1 cellular context compared by ENCODE assay signal in the genomic region with DNA sequence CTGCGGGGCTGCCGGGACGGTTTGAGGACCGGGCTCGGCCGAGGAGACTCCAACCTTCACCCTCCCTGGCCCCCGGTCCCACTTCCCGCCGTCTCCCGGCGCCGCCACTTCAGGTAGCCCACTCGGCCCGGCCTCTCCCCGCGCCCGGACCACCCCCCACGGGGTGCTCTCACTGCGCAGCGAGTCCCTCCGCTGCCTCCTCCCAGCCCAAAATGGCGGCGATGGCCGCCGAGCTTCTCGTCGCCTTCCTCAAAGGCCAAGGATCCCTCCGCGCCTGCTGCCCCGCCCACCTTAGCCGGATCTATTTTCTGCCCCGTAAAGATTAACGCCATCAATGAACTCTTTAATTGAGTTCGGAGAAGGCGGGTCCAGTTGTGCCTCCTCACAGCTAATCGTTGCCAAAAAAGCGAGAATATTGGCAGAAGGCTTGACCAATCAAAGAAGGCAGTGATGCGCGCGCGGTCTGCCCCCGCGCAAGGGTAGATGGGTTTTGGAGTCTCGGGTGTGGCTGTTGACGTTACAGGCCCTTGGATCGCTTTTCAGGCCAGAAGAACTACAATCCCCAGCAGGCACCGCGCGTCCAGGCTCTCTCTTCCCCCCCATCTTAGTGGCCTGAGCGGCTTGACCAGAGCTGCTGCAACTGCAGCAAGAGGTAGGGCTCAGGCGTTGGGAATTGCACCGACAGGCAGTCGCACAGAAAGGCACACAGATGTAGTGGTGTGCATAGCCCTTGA.
TF ChIP-seq lines count a peak whose summit lies in the region.

A gene with protein sequence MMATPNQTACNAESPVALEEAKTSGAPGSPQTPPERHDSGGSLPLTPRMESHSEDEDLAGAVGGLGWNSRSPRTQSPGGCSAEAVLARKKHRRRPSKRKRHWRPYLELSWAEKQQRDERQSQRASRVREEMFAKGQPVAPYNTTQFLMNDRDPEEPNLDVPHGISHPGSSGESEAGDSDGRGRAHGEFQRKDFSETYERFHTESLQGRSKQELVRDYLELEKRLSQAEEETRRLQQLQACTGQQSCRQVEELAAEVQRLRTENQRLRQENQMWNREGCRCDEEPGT (plus strand): TSS at position 588 of the 734 bp plus-strand sequence. CDS start 919 bp downstream, outside the sequence.

TF ChIP-seq in HEK293, 187 proteins besides CTCF, POLR2A, EP300 and RAD21 (continued from another document and continues in another):
- TF ChIP-seq, protein P1, sequence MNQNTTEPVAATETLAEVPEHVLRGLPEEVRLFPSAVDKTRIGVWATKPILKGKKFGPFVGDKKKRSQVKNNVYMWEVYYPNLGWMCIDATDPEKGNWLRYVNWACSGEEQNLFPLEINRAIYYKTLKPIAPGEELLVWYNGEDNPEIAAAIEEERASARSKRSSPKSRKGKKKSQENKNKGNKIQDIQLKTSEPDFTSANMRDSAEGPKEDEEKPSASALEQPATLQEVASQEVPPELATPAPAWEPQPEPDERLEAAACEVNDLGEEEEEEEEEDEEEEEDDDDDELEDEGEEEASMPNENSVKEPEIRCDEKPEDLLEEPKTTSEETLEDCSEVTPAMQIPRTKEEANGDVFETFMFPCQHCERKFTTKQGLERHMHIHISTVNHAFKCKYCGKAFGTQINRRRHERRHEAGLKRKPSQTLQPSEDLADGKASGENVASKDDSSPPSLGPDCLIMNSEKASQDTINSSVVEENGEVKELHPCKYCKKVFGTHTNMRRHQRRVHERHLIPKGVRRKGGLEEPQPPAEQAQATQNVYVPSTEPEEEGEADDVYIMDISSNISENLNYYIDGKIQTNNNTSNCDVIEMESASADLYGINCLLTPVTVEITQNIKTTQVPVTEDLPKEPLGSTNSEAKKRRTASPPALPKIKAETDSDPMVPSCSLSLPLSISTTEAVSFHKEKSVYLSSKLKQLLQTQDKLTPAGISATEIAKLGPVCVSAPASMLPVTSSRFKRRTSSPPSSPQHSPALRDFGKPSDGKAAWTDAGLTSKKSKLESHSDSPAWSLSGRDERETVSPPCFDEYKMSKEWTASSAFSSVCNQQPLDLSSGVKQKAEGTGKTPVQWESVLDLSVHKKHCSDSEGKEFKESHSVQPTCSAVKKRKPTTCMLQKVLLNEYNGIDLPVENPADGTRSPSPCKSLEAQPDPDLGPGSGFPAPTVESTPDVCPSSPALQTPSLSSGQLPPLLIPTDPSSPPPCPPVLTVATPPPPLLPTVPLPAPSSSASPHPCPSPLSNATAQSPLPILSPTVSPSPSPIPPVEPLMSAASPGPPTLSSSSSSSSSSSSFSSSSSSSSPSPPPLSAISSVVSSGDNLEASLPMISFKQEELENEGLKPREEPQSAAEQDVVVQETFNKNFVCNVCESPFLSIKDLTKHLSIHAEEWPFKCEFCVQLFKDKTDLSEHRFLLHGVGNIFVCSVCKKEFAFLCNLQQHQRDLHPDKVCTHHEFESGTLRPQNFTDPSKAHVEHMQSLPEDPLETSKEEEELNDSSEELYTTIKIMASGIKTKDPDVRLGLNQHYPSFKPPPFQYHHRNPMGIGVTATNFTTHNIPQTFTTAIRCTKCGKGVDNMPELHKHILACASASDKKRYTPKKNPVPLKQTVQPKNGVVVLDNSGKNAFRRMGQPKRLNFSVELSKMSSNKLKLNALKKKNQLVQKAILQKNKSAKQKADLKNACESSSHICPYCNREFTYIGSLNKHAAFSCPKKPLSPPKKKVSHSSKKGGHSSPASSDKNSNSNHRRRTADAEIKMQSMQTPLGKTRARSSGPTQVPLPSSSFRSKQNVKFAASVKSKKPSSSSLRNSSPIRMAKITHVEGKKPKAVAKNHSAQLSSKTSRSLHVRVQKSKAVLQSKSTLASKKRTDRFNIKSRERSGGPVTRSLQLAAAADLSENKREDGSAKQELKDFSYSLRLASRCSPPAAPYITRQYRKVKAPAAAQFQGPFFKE (tag by site-specific recombination; IDR thresholded peaks at IDR 0.05; ENCODE audit: borderline replicate concordance), result no peak
- TF ChIP-seq, protein P2, sequence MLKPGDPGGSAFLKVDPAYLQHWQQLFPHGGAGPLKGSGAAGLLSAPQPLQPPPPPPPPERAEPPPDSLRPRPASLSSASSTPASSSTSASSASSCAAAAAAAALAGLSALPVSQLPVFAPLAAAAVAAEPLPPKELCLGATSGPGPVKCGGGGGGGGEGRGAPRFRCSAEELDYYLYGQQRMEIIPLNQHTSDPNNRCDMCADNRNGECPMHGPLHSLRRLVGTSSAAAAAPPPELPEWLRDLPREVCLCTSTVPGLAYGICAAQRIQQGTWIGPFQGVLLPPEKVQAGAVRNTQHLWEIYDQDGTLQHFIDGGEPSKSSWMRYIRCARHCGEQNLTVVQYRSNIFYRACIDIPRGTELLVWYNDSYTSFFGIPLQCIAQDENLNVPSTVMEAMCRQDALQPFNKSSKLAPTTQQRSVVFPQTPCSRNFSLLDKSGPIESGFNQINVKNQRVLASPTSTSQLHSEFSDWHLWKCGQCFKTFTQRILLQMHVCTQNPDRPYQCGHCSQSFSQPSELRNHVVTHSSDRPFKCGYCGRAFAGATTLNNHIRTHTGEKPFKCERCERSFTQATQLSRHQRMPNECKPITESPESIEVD (tag by site-specific recombination; IDR thresholded peaks at IDR 0.05), result no peak
- peak; percentile 96 for TF ChIP-seq KLF7 (tag by site-specific recombination; IDR thresholded peaks at IDR 0.05; ENCODE audit: borderline replicate concordance)
- TF ChIP-seq OVOL3 (tag by site-specific recombination; IDR thresholded peaks at IDR 0.05), result no peak
- TF ChIP-seq, protein P3, sequence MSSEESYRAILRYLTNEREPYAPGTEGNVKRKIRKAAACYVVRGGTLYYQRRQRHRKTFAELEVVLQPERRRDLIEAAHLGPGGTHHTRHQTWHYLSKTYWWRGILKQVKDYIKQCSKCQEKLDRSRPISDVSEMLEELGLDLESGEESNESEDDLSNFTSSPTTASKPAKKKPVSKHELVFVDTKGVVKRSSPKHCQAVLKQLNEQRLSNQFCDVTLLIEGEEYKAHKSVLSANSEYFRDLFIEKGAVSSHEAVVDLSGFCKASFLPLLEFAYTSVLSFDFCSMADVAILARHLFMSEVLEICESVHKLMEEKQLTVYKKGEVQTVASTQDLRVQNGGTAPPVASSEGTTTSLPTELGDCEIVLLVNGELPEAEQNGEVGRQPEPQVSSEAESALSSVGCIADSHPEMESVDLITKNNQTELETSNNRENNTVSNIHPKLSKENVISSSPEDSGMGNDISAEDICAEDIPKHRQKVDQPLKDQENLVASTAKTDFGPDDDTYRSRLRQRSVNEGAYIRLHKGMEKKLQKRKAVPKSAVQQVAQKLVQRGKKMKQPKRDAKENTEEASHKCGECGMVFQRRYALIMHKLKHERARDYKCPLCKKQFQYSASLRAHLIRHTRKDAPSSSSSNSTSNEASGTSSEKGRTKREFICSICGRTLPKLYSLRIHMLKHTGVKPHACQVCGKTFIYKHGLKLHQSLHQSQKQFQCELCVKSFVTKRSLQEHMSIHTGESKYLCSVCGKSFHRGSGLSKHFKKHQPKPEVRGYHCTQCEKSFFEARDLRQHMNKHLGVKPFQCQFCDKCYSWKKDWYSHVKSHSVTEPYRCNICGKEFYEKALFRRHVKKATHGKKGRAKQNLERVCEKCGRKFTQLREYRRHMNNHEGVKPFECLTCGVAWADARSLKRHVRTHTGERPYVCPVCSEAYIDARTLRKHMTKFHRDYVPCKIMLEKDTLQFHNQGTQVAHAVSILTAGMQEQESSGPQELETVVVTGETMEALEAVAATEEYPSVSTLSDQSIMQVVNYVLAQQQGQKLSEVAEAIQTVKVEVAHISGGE (tag by site-specific recombination; conservative IDR thresholded peaks at IDR 0.05; ENCODE audit: low read depth), result no peak; the same call in 1 of the 2 replicates
- TF ChIP-seq ZNF274 (IDR thresholded peaks at IDR 0.05; ENCODE audit: low read length), result no peak
- TF ChIP-seq ZNF274 (tag by site-specific recombination; IDR thresholded peaks at IDR 0.05; ENCODE audit: borderline replicate concordance), result no peak
- peak; percentile 86 for TF ChIP-seq ZBTB21 (tag by site-specific recombination; IDR thresholded peaks at IDR 0.05)
- TF ChIP-seq ZSCAN23 (tag by site-specific recombination; IDR thresholded peaks at IDR 0.05), result peak; percentile 90
- TF ChIP-seq ZNF837 (tag by site-specific recombination; IDR thresholded peaks at IDR 0.05), result no peak
- TF ChIP-seq INSM2 (tag by site-specific recombination; IDR thresholded peaks at IDR 0.05), result peak; percentile 84; the same call in 1 of the 2 replicates
- TF ChIP-seq ZNF549 (tag by site-specific recombination; IDR thresholded peaks at IDR 0.05), result no peak
- TF ChIP-seq GLI4 (tag by site-specific recombination; IDR thresholded peaks at IDR 0.05), result peak; percentile 96
- TF ChIP-seq ZIC2 (tag by site-specific recombination; IDR thresholded peaks at IDR 0.05), result peak; percentile 91
- TF ChIP-seq ZNF76 (tag by site-specific recombination; IDR thresholded peaks at IDR 0.05; ENCODE audit: borderline replicate concordance, low read depth), result peak; percentile 94
- no peak for TF ChIP-seq ZNF311 (tag by site-specific recombination; IDR thresholded peaks at IDR 0.05; ENCODE audit: borderline replicate concordance)
- TF ChIP-seq ZNF184 (tag by site-specific recombination; IDR thresholded peaks at IDR 0.05), result peak; percentile 54; the same call in 1 of the 2 replicates
- TF ChIP-seq ZNF785 (tag by site-specific recombination; IDR thresholded peaks at IDR 0.05), result peak; percentile 88
- no peak for TF ChIP-seq ZNF37A (tag by site-specific recombination; IDR thresholded peaks at IDR 0.05)
- no peak for TF ChIP-seq ZNF354C (tag by site-specific recombination; IDR thresholded peaks at IDR 0.05; ENCODE audit: borderline replicate concordance, low read depth)
- peak; percentile 96 for TF ChIP-seq ZXDB (tag by site-specific recombination; IDR thresholded peaks at IDR 0.05)
- peak; percentile 81 for TF ChIP-seq ZNF394 (tag by site-specific recombination; IDR thresholded peaks at IDR 0.05; ENCODE audit: borderline replicate concordance)
- TF ChIP-seq, protein P4, sequence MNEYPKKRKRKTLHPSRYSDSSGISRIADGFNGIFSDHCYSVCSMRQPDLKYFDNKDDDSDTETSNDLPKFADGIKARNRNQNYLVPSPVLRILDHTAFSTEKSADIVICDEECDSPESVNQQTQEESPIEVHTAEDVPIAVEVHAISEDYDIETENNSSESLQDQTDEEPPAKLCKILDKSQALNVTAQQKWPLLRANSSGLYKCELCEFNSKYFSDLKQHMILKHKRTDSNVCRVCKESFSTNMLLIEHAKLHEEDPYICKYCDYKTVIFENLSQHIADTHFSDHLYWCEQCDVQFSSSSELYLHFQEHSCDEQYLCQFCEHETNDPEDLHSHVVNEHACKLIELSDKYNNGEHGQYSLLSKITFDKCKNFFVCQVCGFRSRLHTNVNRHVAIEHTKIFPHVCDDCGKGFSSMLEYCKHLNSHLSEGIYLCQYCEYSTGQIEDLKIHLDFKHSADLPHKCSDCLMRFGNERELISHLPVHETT (tag by site-specific recombination; IDR thresholded peaks at IDR 0.05), result peak; percentile 98
- TF ChIP-seq, protein P5, sequence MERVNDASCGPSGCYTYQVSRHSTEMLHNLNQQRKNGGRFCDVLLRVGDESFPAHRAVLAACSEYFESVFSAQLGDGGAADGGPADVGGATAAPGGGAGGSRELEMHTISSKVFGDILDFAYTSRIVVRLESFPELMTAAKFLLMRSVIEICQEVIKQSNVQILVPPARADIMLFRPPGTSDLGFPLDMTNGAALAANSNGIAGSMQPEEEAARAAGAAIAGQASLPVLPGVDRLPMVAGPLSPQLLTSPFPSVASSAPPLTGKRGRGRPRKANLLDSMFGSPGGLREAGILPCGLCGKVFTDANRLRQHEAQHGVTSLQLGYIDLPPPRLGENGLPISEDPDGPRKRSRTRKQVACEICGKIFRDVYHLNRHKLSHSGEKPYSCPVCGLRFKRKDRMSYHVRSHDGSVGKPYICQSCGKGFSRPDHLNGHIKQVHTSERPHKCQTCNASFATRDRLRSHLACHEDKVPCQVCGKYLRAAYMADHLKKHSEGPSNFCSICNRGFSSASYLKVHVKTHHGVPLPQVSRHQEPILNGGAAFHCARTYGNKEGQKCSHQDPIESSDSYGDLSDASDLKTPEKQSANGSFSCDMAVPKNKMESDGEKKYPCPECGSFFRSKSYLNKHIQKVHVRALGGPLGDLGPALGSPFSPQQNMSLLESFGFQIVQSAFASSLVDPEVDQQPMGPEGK (tag by site-specific recombination; IDR thresholded peaks at IDR 0.05), result peak; percentile 85
- no peak for TF ChIP-seq ZNF510 (tag by site-specific recombination; IDR thresholded peaks at IDR 0.05; ENCODE audit: insufficient replicate concordance)
- no peak for TF ChIP-seq ZNF16 (tag by site-specific recombination; IDR thresholded peaks at IDR 0.05; ENCODE audit: low read depth)
- TF ChIP-seq ZNF514 (tag by site-specific recombination; IDR thresholded peaks at IDR 0.05), result no peak
- TF ChIP-seq GLI2 (tag by site-specific recombination; IDR thresholded peaks at IDR 0.05; ENCODE audit: borderline replicate concordance, low read depth), result no peak
- TF ChIP-seq ZBTB7A (tag by site-specific recombination; IDR thresholded peaks at IDR 0.05; ENCODE audit: low read depth), result peak; percentile 96; the same call in 1 of the 2 replicates
- peak; percentile 91 for TF ChIP-seq ZNF280D (tag by site-specific recombination; IDR thresholded peaks at IDR 0.05)
- TF ChIP-seq KLF8 (tag by site-specific recombination; IDR thresholded peaks at IDR 0.05), result peak; percentile 95
- peak; percentile 21; the same call in 1 of the 2 replicates for TF ChIP-seq BCL11A (tag by site-specific recombination; IDR thresholded peaks at IDR 0.05; ENCODE audit: low read depth)
